In the genomic region with DNA sequence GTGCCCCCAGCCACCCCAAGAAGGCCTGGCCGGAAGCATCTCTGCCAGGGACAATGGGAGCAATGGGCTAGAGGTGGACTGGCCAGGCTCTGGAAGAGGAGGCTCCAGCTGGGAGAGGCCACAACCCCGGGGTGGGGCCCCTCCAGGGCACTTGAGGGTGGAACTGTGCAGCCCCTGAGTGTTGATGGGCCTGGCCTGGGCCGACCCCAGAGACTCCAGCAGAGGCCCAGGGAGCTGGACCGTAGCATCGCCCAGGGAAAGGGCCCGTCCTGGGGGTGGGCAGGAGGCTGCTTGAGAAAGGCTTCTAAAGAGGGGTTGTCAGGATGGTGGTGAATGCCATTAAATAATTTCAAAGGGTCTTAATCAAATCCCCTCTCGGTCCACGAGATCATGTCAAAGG, we compare ENCODE assay signal across 25 cellular contexts.
"Had no signal": no experiment of that assay in that cellular context is flagged by ENCODE, and none has a peak within 500 bp of the region (broad histone marks: within the 10 kb centered on the region; RNA-seq: fewer than 3 reads in every experiment).

No MANE protein-coding gene starts in this region.

- H3K4me3 ChIP-seq: colonic mucosa, coronary artery, dorsolateral prefrontal cortex, esophagus muscularis mucosa, esophagus squamous epithelium, gastrocnemius medialis, gastroesophageal sphincter, heart left ventricle, heart right ventricle had no signal

- ATAC-seq: effector memory CD8-positive, alpha-beta T cell; esophagus mucosa; foreskin keratinocyte; gastrocnemius medialis; gastroesophageal sphincter; heart left ventricle; heart right ventricle had no signal

- H3K27ac Mint-ChIP-seq: dendritic cell treated with granulocyte-macrophage colony-stimulating factor and Interleukin-4, amounts not matched to agents 40 ng/mL and 50 ng/mL, for 4 days; effector memory CD8-positive, alpha-beta T cell; endodermal cell had no signal

- H3K9me3 ChIP-seq: colonic mucosa, esophagus muscularis mucosa, esophagus squamous epithelium, gastrocnemius medialis, gastroesophageal sphincter, heart left ventricle, heart right ventricle had no signal

- DNase-seq: colonic mucosa; cortex of kidney; dermis blood vessel endothelial cell; dorsolateral prefrontal cortex; effector CD4-positive, alpha-beta T cell; effector CD8-positive, alpha-beta T cell; effector memory CD4-positive, alpha-beta T cell; effector memory CD8-positive, alpha-beta T cell; endodermal cell; erythroblast; esophagus squamous epithelium; foreskin fibroblast; foreskin keratinocyte; foreskin melanocyte; gastrocnemius medialis; glutamatergic neuron; head of caudate nucleus; heart left ventricle; heart right ventricle had no signal

- H3K27ac ChIP-seq: colonic mucosa, coronary artery, dorsolateral prefrontal cortex, epithelial cell of prostate, esophagus muscularis mucosa, esophagus squamous epithelium, foreskin keratinocyte, gastrocnemius medialis, gastroesophageal sphincter, heart left ventricle, heart right ventricle had no signal

- H3K4me3 Mint-ChIP-seq: dendritic cell treated with granulocyte-macrophage colony-stimulating factor and Interleukin-4, amounts not matched to agents 40 ng/mL and 50 ng/mL, for 4 days; effector memory CD8-positive, alpha-beta T cell; endodermal cell had no signal

- H3K4me1 ChIP-seq: colonic mucosa, esophagus muscularis mucosa, esophagus squamous epithelium, foreskin keratinocyte, gastroesophageal sphincter, heart left ventricle, heart right ventricle had no signal

- H3K4me1 Mint-ChIP-seq: endodermal cell had no signal

- H3K27me3 ChIP-seq: colonic mucosa, esophagus muscularis mucosa, gastrocnemius medialis, gastroesophageal sphincter, heart left ventricle, heart right ventricle had no signal

- H3K36me3 ChIP-seq: colonic mucosa, esophagus muscularis mucosa, esophagus squamous epithelium, gastrocnemius medialis, gastroesophageal sphincter, heart left ventricle, heart right ventricle had no signal

- H3K9me3 Mint-ChIP-seq: dendritic cell treated with granulocyte-macrophage colony-stimulating factor and Interleukin-4, amounts not matched to agents 40 ng/mL and 50 ng/mL, for 4 days; effector memory CD8-positive, alpha-beta T cell; endodermal cell had no signal
